In genomic region chr7:84336303-84336702, GRCh38 we compare ENCODE assay signal across 10 cellular contexts.
DNase-seq lines count a peak whose midpoint lies in the region; ATAC-seq and TF ChIP-seq lines count a peak whose summit lies in the region.
"Had no signal": no experiment of that assay in that cellular context is flagged by ENCODE, and none has a peak within 500 bp of the region (broad histone marks: within the 10 kb centered on the region; RNA-seq: fewer than 3 reads in every experiment).

No MANE protein-coding gene starts in this region.

- H3K79me2 ChIP-seq in PC-9 (ENCODE audit: low read depth): no peaks in the 10 kb centered on the region

- TF ChIP-seq CTCF in GM13977 (IDR thresholded peaks at IDR 0.05; ENCODE audit: extremely low read depth, insufficient read depth, missing control alignments): no peak
- TF ChIP-seq CTCF in PC-9 (conservative IDR thresholded peaks at IDR 0.05): no peak

- no TSS peak for BruUV-seq in PC-9 (replicated peaks; lab: Mats Ljungman, UMichigan)

- no peak overlapping the region for H3K27ac ChIP-seq in PC-9

- H3K9me2 ChIP-seq in PC-9 (ENCODE audit: insufficient read depth): no peaks in the 10 kb centered on the region

- CTCF ChIA-PET in PC-9 (lab: Charles Lee): no interaction called here

- H3K36me3 ChIP-seq in PC-9 (ENCODE audit: low read depth): no peaks in the 10 kb centered on the region

- intact Hi-C loops in PC-9 (cut with micrococcal nuclease; ENCODE audit: unreplicated experiment): no loop called here

- ATAC-seq in HG02798 (IDR thresholded peaks at IDR 0.05; ENCODE audit: poor library complexity, unreplicated experiment): peak; percentile 72

- in situ Hi-C loops in GM13977 (cut with MboI; ENCODE audit: low pct_unique_long_range_greater_than_20kb, low sequenced_read_pairs, unreplicated experiment): no loop called here

- H2AFZ ChIP-seq in PC-9: no peak overlapping the region

- H3F3A ChIP-seq in PC-9 (ENCODE audit: insufficient read depth, low read depth): no peaks in the 10 kb centered on the region

- no peaks in the 10 kb centered on the region for H4K20me1 ChIP-seq in PC-9 (ENCODE audit: insufficient read depth)

- POLR2A ChIA-PET in PC-9 (lab: Charles Lee; ENCODE audit: unreplicated experiment): no interaction called here

- DNase-seq in GM13977 (ENCODE audit: low spot score) (peak; percentile 41), NCI-H446 (lab: John Stamatoyannopoulos, UW) (peak; percentile 13 to 65), hepatic stellate cell (ENCODE audit: low spot score) (peak; percentile 7), NCI-H2227 treated with DMSO at 0.1 percent for 48 hours (lab: John Stamatoyannopoulos, UW) (no peak), PC-9 (no peak)
- no peak for DNase-seq in activated CD4-positive, CD25-positive, alpha-beta regulatory T cell (lab: John Stamatoyannopoulos, UW)
- DNase-seq in stimulated activated naive CD4-positive, alpha-beta T cell (lab: John Stamatoyannopoulos, UW): no peak
- DNase-seq: naive B cell; NK-92 treated with Interleukin-12 subunit alpha and Interleukin-12 subunit beta, amount 100 ng/mL, for 24 hours had no signal

- H3K4me1 ChIP-seq in PC-9 (replicated peaks; ENCODE audit: insufficient read depth): no peaks in the 10 kb centered on the region

- no peak overlapping the region for H3K4me2 ChIP-seq in PC-9

- H3K27me3 ChIP-seq in PC-9 (ENCODE audit: insufficient read depth, low read depth): no peaks in the 10 kb centered on the region

- H3K9me3 ChIP-seq in PC-9 (ENCODE audit: insufficient read depth, low read depth): no peaks in the 10 kb centered on the region

- H3K4me3 ChIP-seq in PC-9: no peak overlapping the region

Comparison
In these comparisons a context has a peak if more than half of its experiments do, and no peak if none do; other contexts are left out.
1. DNase-seq: peak in GM13977 (single experiment), NCI-H446 (2 of 2) and hepatic stellate cell (single experiment); none in activated CD4-positive, CD25-positive, alpha-beta regulatory T cell (0 of 4), NCI-H2227 treated with DMSO at 0.1 percent for 48 hours (single experiment), stimulated activated naive CD4-positive, alpha-beta T cell (0 of 6) and PC-9 (0 of 2).